ENCODE assay signal across 8 cellular contexts in genomic region chr17:77427471-77427991, GRCh38.
DNase-seq lines count a peak whose midpoint lies in the region; ATAC-seq and TF ChIP-seq lines count a peak whose summit lies in the region.

No MANE protein-coding gene starts in this region.

- WGBS in stomach, 5 donors: 43 to 58% (median 47%) methylated on average over 12 to 14 of the region's 14 CpGs

- H3K4me3 ChIP-seq in HCT116 (replicated peaks in 1 of 2; ENCODE audit: low read depth in 1 of 2, low read length in 2 of 2) (no peak overlapping the region), adipocyte (ENCODE audit: low read length) (peak overlapping the region; percentile 24), stomach (no peak overlapping the region)

- no TSS peak for BruUV-seq in HCT116 (replicated peaks; lab: Mats Ljungman, UMichigan)

- peaks cover 0 to 43% of the 10 kb centered on the region in 2 experiments; a peak in 2 of 4 replicates for H3K4me1 ChIP-seq in HCT116 (ENCODE audit: control insufficient read depth in 1 of 2, insufficient read depth in 2 of 2, low read length in 2 of 2)
- peaks cover 81% of the 10 kb centered on the region for H3K4me1 ChIP-seq in adipocyte (ENCODE audit: control insufficient read depth, insufficient read depth, low read length)
- H3K4me1 ChIP-seq in stomach: peaks cover 83 to 98% (median 87%) of the 10 kb centered on the region in 4 donors

- no peaks in the 10 kb centered on the region for H3K27me3 Mint-ChIP-seq in progenitor cell of endocrine pancreas

- H3K4me3 Mint-ChIP-seq in progenitor cell of endocrine pancreas (ENCODE audit: low read depth): no peak overlapping the region

- intact Hi-C loops in HCT116 (cut with micrococcal nuclease): no loop called here
- intact Hi-C loops in left ventricle myocardium superior (cut with micrococcal nuclease): loop anchor here (10.0 kb wide), 1 partner anchor 103 kb away; no protein-coding TSS in a partner anchor
- intact Hi-C loops in stomach (cut with DNase I; ENCODE audit: low total_unique reads): loop anchor here (5.0 kb wide), 1 partner anchor 95 kb away; no protein-coding TSS in a partner anchor

- H3K9me3 Mint-ChIP-seq in progenitor cell of endocrine pancreas (ENCODE audit: low read depth): no peaks in the 10 kb centered on the region

- H3K9me3 ChIP-seq in HCT116 (ENCODE audit: control insufficient read depth in 1 of 2, insufficient read depth in 1 of 2, low read depth in 1 of 2, low read length in 2 of 2) (no peaks in the 10 kb centered on the region), adipocyte (ENCODE audit: control insufficient read depth, low read length) (no peaks in the 10 kb centered on the region), stomach (no peaks in the 10 kb centered on the region)

- TF ChIP-seq POLR2A in HCT116 (IDR thresholded peaks at IDR 0.05; ENCODE audit: borderline replicate concordance, extremely low read depth, insufficient read depth, insufficient read length) (no peak), stomach (IDR thresholded peaks at IDR 0.05) (no peak)

- DNase-seq in HCT116 (ENCODE audit: low read depth, low spot score) (no peak), adipocyte (ENCODE audit: low read depth) (peak; percentile 91), left ventricle myocardium superior (peak; percentile 77), stomach (no peak), OCI-M1 (lab: John Stamatoyannopoulos, UW) (no peak), COLO829 (ENCODE audit: low spot score) (no peak), progenitor cell of endocrine pancreas (ENCODE audit: low spot score, unreplicated experiment) (no peak)
- no peak for DNase-seq in activated CD4-positive, alpha-beta T cell treated with anti-CD3 and anti-CD28 coated beads, Interleukin-2, amount 50 U/mL, for 1 hour

- peaks cover 78% of the 10 kb centered on the region; the same call in 1 of the 2 replicates for H3K79me2 ChIP-seq in HCT116 (ENCODE audit: insufficient read depth, low read length)

- TF ChIP-seq CTCF in HCT116 (IDR thresholded peaks at IDR 0.05 in 2 of 3, conservative IDR thresholded peaks at IDR 0.05 in 1 of 3; ENCODE audit: borderline replicate concordance in 1 of 3, insufficient read depth in 1 of 3, low read depth in 2 of 3, low read length in 2 of 3) (no peak), stomach (IDR thresholded peaks at IDR 0.05) (no peak), progenitor cell of endocrine pancreas (IDR thresholded peaks at IDR 0.05; ENCODE audit: unreplicated experiment) (no peak)

- TF ChIP-seq RAD21 in HCT116 (IDR thresholded peaks at IDR 0.05; ENCODE audit: low read depth): no peak

- POLR2A ChIA-PET in HCT116 (lab: Charles Lee): no interaction called here

- H3K27me3 ChIP-seq in HCT116 (ENCODE audit: insufficient read depth, low read length) (no peaks in the 10 kb centered on the region), adipocyte (replicated peaks; ENCODE audit: control insufficient read depth, insufficient read depth, low read length) (no peaks in the 10 kb centered on the region), stomach (no peaks in the 10 kb centered on the region)

- H3K27ac Mint-ChIP-seq in progenitor cell of endocrine pancreas: no peak overlapping the region

- no peak overlapping the region for H2AFZ ChIP-seq in HCT116 (ENCODE audit: low read depth, low read length, poor library complexity, severe bottlenecking)

- H3K27ac ChIP-seq in HCT116 (ENCODE audit: low read depth, low read length) (no peak overlapping the region), stomach (peak overlapping the region; percentile 85 to 93 (median 91))

- no peaks in the 10 kb centered on the region for H3K36me3 Mint-ChIP-seq in progenitor cell of endocrine pancreas (ENCODE audit: insufficient read depth)

- RAD21 ChIA-PET in HCT116 (lab: Charles Lee; ENCODE audit: low non-redundant PET in 1 of 2, low total read pairs in 2 of 2, uncharacterized antibody in 2 of 2, unreplicated experiment in 2 of 2): no interaction called here

- H3K36me3 ChIP-seq in HCT116 (ENCODE audit: control insufficient read depth in 1 of 2, insufficient read depth in 2 of 2, low read length in 2 of 2): no peaks in the 10 kb centered on the region; a peak in 1 of 4 replicates
- no peaks in the 10 kb centered on the region for H3K36me3 ChIP-seq in adipocyte (ENCODE audit: control insufficient read depth, insufficient read depth, low read length, severe bottlenecking)
- H3K36me3 ChIP-seq in stomach: peaks cover 0 to 4% (median 0%) of the 10 kb centered on the region in 4 donors

- CTCF ChIA-PET in HCT116 (lab: Charles Lee): interaction anchor here (1.7 kb wide), 1 partner anchor 67 kb away, joined by 7 read pairs; no protein-coding TSS in a partner anchor

- TF ChIP-seq EP300 in stomach (IDR thresholded peaks at IDR 0.05): no peak

- H3K9me2 ChIP-seq in HCT116 (ENCODE audit: insufficient read depth): no peaks in the 10 kb centered on the region

- H3K9ac ChIP-seq in HCT116 (ENCODE audit: low read length) (no peak overlapping the region), adipocyte (ENCODE audit: low read length) (peak overlapping the region; percentile 73)

- H3K4me2 ChIP-seq in HCT116 (ENCODE audit: low read length): 0 out of 2 replicates have a peak overlapping the region, but pooled peaks have one; percentile 2

- ATAC-seq in HCT116 (no peak), left ventricle myocardium superior (peak; percentile 8)

- H4K20me1 ChIP-seq in HCT116 (ENCODE audit: insufficient read depth): no peaks in the 10 kb centered on the region

- peaks cover 8% of the 10 kb centered on the region for H3K4me1 Mint-ChIP-seq in progenitor cell of endocrine pancreas (ENCODE audit: low read depth)

TF ChIP-seq in HCT116, 20 proteins besides CTCF, POLR2A, EP300 and RAD21:
- TF ChIP-seq CBX3 (IDR thresholded peaks at IDR 0.05; ENCODE audit: low read depth): no peak

Comparison
In these comparisons a context has a peak if more than half of its experiments do, and no peak if none do; other contexts are left out.
1. DNase-seq: peak in adipocyte (single experiment) and left ventricle myocardium superior (single experiment); none in HCT116 (single experiment), stomach (single experiment), OCI-M1 (single experiment), activated CD4-positive, alpha-beta T cell treated with anti-CD3 and anti-CD28 coated beads, Interleukin-2, amount 50 U/mL, for 1 hour (single experiment), COLO829 (single experiment) and progenitor cell of endocrine pancreas (single experiment).